In genomic region chr7:100600222-100601038, GRCh38 we compare ENCODE assay signal across 26 cellular contexts. TPM values are rescaled to one million over a fixed set of nuclear protein-coding genes. Genes with fewer than 3 reads are reported as not detected.
A peak's percentile ranks its signal among the peaks of the same experiment; 100 is the strongest.
DNase-seq lines count a peak whose midpoint lies in the region; ATAC-seq and TF ChIP-seq lines count a peak whose summit lies in the region.
"Had no signal": no experiment of that assay in that cellular context is flagged by ENCODE, and none has a peak within 500 bp of the region (broad histone marks: within the 10 kb centered on the region; RNA-seq: fewer than 3 reads in every experiment).

No MANE protein-coding gene starts in this region.

- no peaks in the 10 kb centered on the region for H3K9me2 ChIP-seq in GM23338 (ENCODE audit: insufficient read depth)

- H3F3A ChIP-seq in GM23338 (replicated peaks; ENCODE audit: low read depth), result 0 out of 2 replicates have a peak, but pooled peaks cover 3% of the 10 kb centered on the region

- H3K4me1 Mint-ChIP-seq in GM23338, result peaks cover 33% of the 10 kb centered on the region
- peaks cover 10% of the 10 kb centered on the region for H3K4me1 Mint-ChIP-seq in nephron
- H3K4me1 Mint-ChIP-seq in naive thymus-derived CD8-positive, alpha-beta T cell, result peaks cover 14 to 25% (median 20%) of the 10 kb centered on the region in 4 donors

- H3K36me3 Mint-ChIP-seq in GM23338 (ENCODE audit: low read depth) (peaks cover 11% of the 10 kb centered on the region), nephron (ENCODE audit: low read depth) (peaks cover 14% of the 10 kb centered on the region)
- no peaks in the 10 kb centered on the region for H3K36me3 Mint-ChIP-seq in naive thymus-derived CD8-positive, alpha-beta T cell
- H3K36me3 Mint-ChIP-seq: activated CD4-positive, alpha-beta memory T cell treated with anti-CD3 and anti-CD28 coated beads for 36 hours had no signal

- no peak overlapping the region for H3K27ac Mint-ChIP-seq in GM23338
- H3K27ac Mint-ChIP-seq in nephron, result peak overlapping the region in 1 of 3 experiments; percentile 25
- peak overlapping the region in 1 of 10 donors; percentile 10 for H3K27ac Mint-ChIP-seq in naive thymus-derived CD8-positive, alpha-beta T cell
- H3K27ac Mint-ChIP-seq: activated CD4-positive, alpha-beta memory T cell treated with anti-CD3 and anti-CD28 coated beads for 36 hours; T-helper 1 cell treated with Interleukin-12 subunit alpha and Interleukin-12 subunit beta and Interleukin-4 antibody, amounts not matched to agents 30 μg/mL and 1 μg/mL, for 36 hours had no signal

- H3K9me3 Mint-ChIP-seq in GM23338, result no peaks in the 10 kb centered on the region
- no peaks in the 10 kb centered on the region for H3K9me3 Mint-ChIP-seq in nephron
- H3K9me3 Mint-ChIP-seq in naive thymus-derived CD8-positive, alpha-beta T cell, result no peaks in the 10 kb centered on the region
- H3K9me3 Mint-ChIP-seq: activated CD4-positive, alpha-beta memory T cell treated with anti-CD3 and anti-CD28 coated beads for 36 hours; T-helper 1 cell treated with Interleukin-12 subunit alpha and Interleukin-12 subunit beta and Interleukin-4 antibody, amounts not matched to agents 30 μg/mL and 1 μg/mL, for 36 hours had no signal

- no peak overlapping the region for H3K27ac ChIP-seq in GM23338 (ENCODE audit: low read depth)
- H3K27ac ChIP-seq: dorsolateral prefrontal cortex, epithelial cell of prostate, right atrium auricular region had no signal

- no peak overlapping the region for H3K4me3 Mint-ChIP-seq in GM23338
- H3K4me3 Mint-ChIP-seq in nephron, result peak overlapping the region; percentile 10 to 27 (median 25)
- no peak overlapping the region for H3K4me3 Mint-ChIP-seq in naive thymus-derived CD8-positive, alpha-beta T cell
- H3K4me3 Mint-ChIP-seq: activated CD4-positive, alpha-beta memory T cell treated with anti-CD3 and anti-CD28 coated beads for 36 hours; T-helper 1 cell treated with Interleukin-12 subunit alpha and Interleukin-12 subunit beta and Interleukin-4 antibody, amounts not matched to agents 30 μg/mL and 1 μg/mL, for 36 hours had no signal

- ATAC-seq in GM23338, result no peak
- no peak for ATAC-seq in naive thymus-derived CD8-positive, alpha-beta T cell

- TF ChIP-seq CTCF in GM06990 (IDR thresholded peaks at IDR 0.05; ENCODE audit: insufficient read depth, low read length, poor library complexity, severe bottlenecking) (peak; percentile 56), GM23338 (conservative IDR thresholded peaks at IDR 0.05; ENCODE audit: low read depth in 2 of 2) (peak; percentile 51 to 70), nephron (IDR thresholded peaks at IDR 0.05; ENCODE audit: unreplicated experiment in 3 of 3) (no peak)

- no peaks in the 10 kb centered on the region; the same call in 1 of the 2 replicates for H4K20me1 ChIP-seq in GM23338 (replicated peaks; ENCODE audit: insufficient read depth)

- peaks cover 21% of the 10 kb centered on the region for H3K27me3 Mint-ChIP-seq in GM23338 (ENCODE audit: insufficient read depth, low read depth, poor library complexity)
- H3K27me3 Mint-ChIP-seq in nephron (ENCODE audit: low read depth), result peaks cover 4% of the 10 kb centered on the region
- H3K27me3 Mint-ChIP-seq in naive thymus-derived CD8-positive, alpha-beta T cell, result no peaks in the 10 kb centered on the region
- H3K27me3 Mint-ChIP-seq: activated CD4-positive, alpha-beta memory T cell treated with anti-CD3 and anti-CD28 coated beads for 36 hours had no signal

- no peak overlapping the region; the same call in 1 of the 2 replicates for H3K4me2 ChIP-seq in GM23338

- POLR2A ChIA-PET in naive thymus-derived CD8-positive, alpha-beta T cell (lab: Charles Lee), result interaction anchor here (0.7 to 3.8 kb wide), 4 partner anchors 14 to 30 kb away, joined by 4 to 44 read pairs (median 9); partner anchors contain the start of genes FBXO24 and LRCH4

- H3K4me1 ChIP-seq in GM23338 (ENCODE audit: insufficient read depth), result peaks cover 19% of the 10 kb centered on the region

- no peaks in the 10 kb centered on the region for H3K27me3 ChIP-seq in GM06990 (replicated peaks; ENCODE audit: control insufficient read depth, insufficient read depth, low read length)
- H3K27me3 ChIP-seq in GM23338 (ENCODE audit: insufficient read depth), result peaks cover 3% of the 10 kb centered on the region; the same call in 1 of the 2 replicates
- H3K27me3 ChIP-seq: dorsolateral prefrontal cortex, right atrium auricular region had no signal

- no peak overlapping the region for H3K4me3 ChIP-seq in GM06990 (replicated peaks; ENCODE audit: low read depth, low read length)
- H3K4me3 ChIP-seq in GM23338, result no peak overlapping the region
- H3K4me3 ChIP-seq: dorsolateral prefrontal cortex, HAP-1, right atrium auricular region had no signal

- DNase-seq in GM06990 (ENCODE audit: extremely low read depth, insufficient read length) (no peak), GM23338 (ENCODE audit: low spot score) (peak; percentile 40), RPMI8226 (peak; percentile 61), DMS 273 (lab: John Stamatoyannopoulos, UW; ENCODE audit: unreplicated experiment) (no peak), foreskin melanocyte (no peak)
- DNase-seq in activated CD8-positive, alpha-beta memory T cell treated with anti-CD3 and anti-CD28 coated beads, Interleukin-2, amount 50 U/mL, for 4 hours, result no peak
- DNase-seq in naive thymus-derived CD8-positive, alpha-beta T cell, result no peak
- DNase-seq: activated CD4-positive, alpha-beta memory T cell treated with anti-CD3 and anti-CD28 coated beads for 36 hours; activated naive CD4-positive, alpha-beta T cell; activated T-cell treated with anti-CD3 and anti-CD28 coated beads, Interleukin-2, amount 50 U/mL, for 1 hour; amygdala; Caco-2; dorsolateral prefrontal cortex; hippocampal formation; NCI-H2107; OCI-M1; SHP77 treated with DMSO at 0.1 percent for 48 hours; stimulated activated CD4-positive, alpha-beta T cell treated with anti-CD3 and anti-CD28 coated beads, Interleukin-15, amount 100 ng/mL, for 24 hours had no signal

- H3K36me3 ChIP-seq in GM06990 (ENCODE audit: control insufficient read depth, insufficient read depth, low read length) (no peaks in the 10 kb centered on the region), GM23338 (ENCODE audit: insufficient read depth) (no peaks in the 10 kb centered on the region; the same call in none of the 2 replicates)
- H3K36me3 ChIP-seq: HAP-1, right atrium auricular region had no signal

- no peak overlapping the region for H2AFZ ChIP-seq in GM23338

- H3K79me2 ChIP-seq in GM23338 (replicated peaks; ENCODE audit: insufficient read depth), result no peaks in the 10 kb centered on the region

TF ChIP-seq in GM23338, 12 proteins besides CTCF, POLR2A, EP300 and RAD21 (continues in another document):
- TF ChIP-seq ETS1 (IDR thresholded peaks at IDR 0.05), result no peak
- TF ChIP-seq EZH2 (IDR thresholded peaks at IDR 0.05; ENCODE audit: low read depth, unreplicated experiment), result no peak
- no peak for TF ChIP-seq EZH2phosphoT487 (IDR thresholded peaks at IDR 0.05; ENCODE audit: unreplicated experiment)
- no peak for TF ChIP-seq JUNB (IDR thresholded peaks at IDR 0.05; ENCODE audit: unreplicated experiment)

RNA-seq across cellular contexts. Expression of gene PCOLCE, which starts 1.7 kb away (rescaled TPM):
- total RNA-seq in GM23338 (2014; rRNA removed; shearing (Covaris generic)), result 33.3 and 45.5 TPM in 2 replicates
- 70.4 and 81.2 TPM in 2 replicates for polyA plus RNA-seq in GM23338 (2016; fragmentation: Nextera tagmentation; extraction: Ambion mirVana)
- total RNA-seq in naive thymus-derived CD8-positive, alpha-beta T cell, result 10 to 100 TPM in 1 of 2 experiments, 1 to 10 TPM in 1; 8.3 to 12.5 TPM
- polyA plus RNA-seq in naive thymus-derived CD8-positive, alpha-beta T cell, result 1 to 10 TPM in 1 of 3 donors, under 1 TPM in 2; 0.25 to 1.3 (median 0.64) TPM

RNA-seq across cellular contexts. Expression of gene MOSPD3, which starts 11.9 kb away (rescaled TPM):
- total RNA-seq in GM23338 (2014; rRNA removed; shearing (Covaris generic)), result 15.1 and 15.3 TPM in 2 replicates
- polyA plus RNA-seq in GM23338 (2016; fragmentation: Nextera tagmentation; extraction: Ambion mirVana), result 18.6 and 23.5 TPM in 2 replicates
- total RNA-seq in naive thymus-derived CD8-positive, alpha-beta T cell, result 10 to 100 TPM; 13.0 to 16.4 TPM
- polyA plus RNA-seq in naive thymus-derived CD8-positive, alpha-beta T cell, result 10 to 100 TPM; 16.0 to 21.0 (median 20.0) TPM

RNA-seq across cellular contexts. Expression of gene FBXO24, which starts 14.3 kb away (rescaled TPM):
- total RNA-seq in GM23338 (2014; rRNA removed; shearing (Covaris generic)), result 0.70 and 2.4 TPM in 2 replicates
- 0.82 and 2.1 TPM in 2 replicates for polyA plus RNA-seq in GM23338 (2016; fragmentation: Nextera tagmentation; extraction: Ambion mirVana)
- 1 to 10 TPM; 2.5 to 3.6 TPM for total RNA-seq in naive thymus-derived CD8-positive, alpha-beta T cell
- polyA plus RNA-seq in naive thymus-derived CD8-positive, alpha-beta T cell, result under 1 TPM; 0.60 to 0.95 (median 0.61) TPM

RNA-seq across cellular contexts. Expression of gene LRCH4, which starts 14.5 kb away (rescaled TPM):
- 51.0 and 51.5 TPM in 2 replicates for total RNA-seq in GM23338 (2014; rRNA removed; shearing (Covaris generic))
- polyA plus RNA-seq in GM23338 (2016; fragmentation: Nextera tagmentation; extraction: Ambion mirVana), result 21.4 and 21.8 TPM in 2 replicates
- 100 to 1,000 TPM; 447 to 454 TPM for total RNA-seq in naive thymus-derived CD8-positive, alpha-beta T cell
- 100 to 1,000 TPM; 131 to 180 (median 153) TPM for polyA plus RNA-seq in naive thymus-derived CD8-positive, alpha-beta T cell

RNA-seq across cellular contexts. Expression of gene SAP25, which starts 26.7 kb away (rescaled TPM):
- 2.0 and 4.1 TPM in 2 replicates for total RNA-seq in GM23338 (2014; rRNA removed; shearing (Covaris generic))
- polyA plus RNA-seq in GM23338 (2016; fragmentation: Nextera tagmentation; extraction: Ambion mirVana), result 3.8 and 3.9 TPM in 2 replicates
- 100 to 1,000 TPM; 102 to 118 TPM for total RNA-seq in naive thymus-derived CD8-positive, alpha-beta T cell
- under 1 TPM in 1 of 3 donors, not detected in 2; 0.42 TPM for polyA plus RNA-seq in naive thymus-derived CD8-positive, alpha-beta T cell
- total RNA-seq: cardiac septum, fibroblast of villous mesenchyme, right atrium auricular region, urinary bladder had no signal

Comparison
In these comparisons a context has a peak if more than half of its experiments do, and no peak if none do; other contexts are left out.
1. DNase-seq: peak in GM23338 (single experiment) and RPMI8226 (single experiment); none in GM06990 (single experiment), activated CD8-positive, alpha-beta memory T cell treated with anti-CD3 and anti-CD28 coated beads, Interleukin-2, amount 50 U/mL, for 4 hours (single experiment), naive thymus-derived CD8-positive, alpha-beta T cell (0 of 10), DMS 273 (single experiment) and foreskin melanocyte (single experiment).
2. CTCF ChIP-seq: peak in GM06990 (single experiment) and GM23338 (2 of 2); none in nephron (0 of 3).
3. H3K4me3 Mint-ChIP-seq: peak in nephron (3 of 3); none in GM23338 (single experiment) and naive thymus-derived CD8-positive, alpha-beta T cell (0 of 10).